In genomic region chr17:10305336-10306096, GRCh38 we compare ENCODE assay signal across 25 cellular contexts.
"Had no signal": no experiment of that assay in that cellular context is flagged by ENCODE, and none has a peak within 500 bp of the region (broad histone marks: within the 10 kb centered on the region; RNA-seq: fewer than 3 reads in every experiment).

No MANE protein-coding gene starts in this region.

- H3K9me3 ChIP-seq: lower lobe of right lung, testis, vagina had no signal

- H3K9me3 Mint-ChIP-seq: activated naive CD8-positive, alpha-beta T cell treated with anti-CD3 and anti-CD28 coated beads, Interleukin-2, amount 10 ng/mL, durations not matched to agents 7 days and 5 days; natural killer cell treated with Interleukin-12 subunit alpha and Interleukin-12 subunit beta and Interleukin-15 and Interleukin-18, amount 100 ng/mL, for 72 hours had no signal

- H3K27me3 Mint-ChIP-seq: stimulated activated memory B cell treated with anti-CD40 and anti-IgM and Interleukin-4, amounts not matched to agents 10 μg/mL and 1 μg/mL and 100 μg/mL, for 72 hours had no signal

- H3K36me3 ChIP-seq: lower lobe of right lung, vagina had no signal

- DNase-seq: activated CD4-positive, alpha-beta T cell treated with anti-CD3 and anti-CD28 coated beads, Interleukin-2, amount 50 U/mL, for 4 hours; activated CD8-positive, alpha-beta memory T cell treated with anti-CD3 and anti-CD28 coated beads, Interleukin-2, amount 50 U/mL, for 48 hours; activated naive CD4-positive, alpha-beta T cell treated with anti-CD3 and anti-CD28 coated beads for 36 hours; activated naive CD8-positive, alpha-beta T cell treated with anti-CD3 and anti-CD28 coated beads, Interleukin-2, amount 10 ng/mL, durations not matched to agents 7 days and 5 days; activated T-cell treated with anti-CD3 and anti-CD28 coated beads, Interleukin-2, amount 50 U/mL, for 48 hours; amygdala; cerebellar nuclear complex; erythroblast; foreskin keratinocyte; kidney; lower lobe of right lung; midbrain; nucleus accumbens; posterior cingulate gyrus; small intestine; stimulated activated CD4-positive, alpha-beta T cell treated with anti-CD3 and anti-CD28 coated beads, Interleukin-15, amount 100 ng/mL, for 24 hours; T-helper 9 cell; testis; trophoblast cell had no signal

- H3K4me3 ChIP-seq: coronary artery, lower lobe of right lung, testis, vagina had no signal

- H3K36me3 Mint-ChIP-seq: activated naive CD8-positive, alpha-beta T cell treated with anti-CD3 and anti-CD28 coated beads, Interleukin-2, amount 10 ng/mL, durations not matched to agents 7 days and 5 days; natural killer cell treated with Interleukin-12 subunit alpha and Interleukin-12 subunit beta and Interleukin-15 and Interleukin-18, amount 100 ng/mL, for 72 hours; stimulated activated memory B cell treated with anti-CD40 and anti-IgM and Interleukin-4, amounts not matched to agents 10 μg/mL and 1 μg/mL and 100 μg/mL, for 72 hours had no signal

- H3K4me1 ChIP-seq: foreskin keratinocyte, lower lobe of right lung, testis, vagina had no signal

- H3K27me3 ChIP-seq: foreskin keratinocyte, testis, vagina had no signal

- H3K27ac ChIP-seq: coronary artery, foreskin keratinocyte, lower lobe of right lung, testis, vagina had no signal

- H3K4me1 Mint-ChIP-seq: activated naive CD8-positive, alpha-beta T cell treated with anti-CD3 and anti-CD28 coated beads, Interleukin-2, amount 10 ng/mL, durations not matched to agents 7 days and 5 days; stimulated activated memory B cell treated with anti-CD40 and anti-IgM and Interleukin-4, amounts not matched to agents 10 μg/mL and 1 μg/mL and 100 μg/mL, for 72 hours had no signal

- H3K4me3 Mint-ChIP-seq: activated naive CD4-positive, alpha-beta T cell treated with anti-CD3 and anti-CD28 coated beads for 36 hours; activated naive CD8-positive, alpha-beta T cell treated with anti-CD3 and anti-CD28 coated beads, Interleukin-2, amount 10 ng/mL, durations not matched to agents 7 days and 5 days; natural killer cell treated with Interleukin-12 subunit alpha and Interleukin-12 subunit beta and Interleukin-15 and Interleukin-18, amount 100 ng/mL, for 72 hours; stimulated activated memory B cell treated with anti-CD40 and anti-IgM and Interleukin-4, amounts not matched to agents 10 μg/mL and 1 μg/mL and 100 μg/mL, for 72 hours had no signal

- ATAC-seq: foreskin keratinocyte; left lobe of liver; lower lobe of right lung; natural killer cell treated with Interleukin-12 subunit alpha and Interleukin-12 subunit beta and Interleukin-15 and Interleukin-18, amount 100 ng/mL, for 72 hours; sciatic nerve had no signal

- H3K27ac Mint-ChIP-seq: activated naive CD4-positive, alpha-beta T cell treated with anti-CD3 and anti-CD28 coated beads for 36 hours; activated naive CD8-positive, alpha-beta T cell treated with anti-CD3 and anti-CD28 coated beads, Interleukin-2, amount 10 ng/mL, durations not matched to agents 7 days and 5 days; natural killer cell treated with Interleukin-12 subunit alpha and Interleukin-12 subunit beta and Interleukin-15 and Interleukin-18, amount 100 ng/mL, for 72 hours; stimulated activated memory B cell treated with anti-CD40 and anti-IgM and Interleukin-4, amounts not matched to agents 10 μg/mL and 1 μg/mL and 100 μg/mL, for 72 hours had no signal
